In the genomic region with DNA sequence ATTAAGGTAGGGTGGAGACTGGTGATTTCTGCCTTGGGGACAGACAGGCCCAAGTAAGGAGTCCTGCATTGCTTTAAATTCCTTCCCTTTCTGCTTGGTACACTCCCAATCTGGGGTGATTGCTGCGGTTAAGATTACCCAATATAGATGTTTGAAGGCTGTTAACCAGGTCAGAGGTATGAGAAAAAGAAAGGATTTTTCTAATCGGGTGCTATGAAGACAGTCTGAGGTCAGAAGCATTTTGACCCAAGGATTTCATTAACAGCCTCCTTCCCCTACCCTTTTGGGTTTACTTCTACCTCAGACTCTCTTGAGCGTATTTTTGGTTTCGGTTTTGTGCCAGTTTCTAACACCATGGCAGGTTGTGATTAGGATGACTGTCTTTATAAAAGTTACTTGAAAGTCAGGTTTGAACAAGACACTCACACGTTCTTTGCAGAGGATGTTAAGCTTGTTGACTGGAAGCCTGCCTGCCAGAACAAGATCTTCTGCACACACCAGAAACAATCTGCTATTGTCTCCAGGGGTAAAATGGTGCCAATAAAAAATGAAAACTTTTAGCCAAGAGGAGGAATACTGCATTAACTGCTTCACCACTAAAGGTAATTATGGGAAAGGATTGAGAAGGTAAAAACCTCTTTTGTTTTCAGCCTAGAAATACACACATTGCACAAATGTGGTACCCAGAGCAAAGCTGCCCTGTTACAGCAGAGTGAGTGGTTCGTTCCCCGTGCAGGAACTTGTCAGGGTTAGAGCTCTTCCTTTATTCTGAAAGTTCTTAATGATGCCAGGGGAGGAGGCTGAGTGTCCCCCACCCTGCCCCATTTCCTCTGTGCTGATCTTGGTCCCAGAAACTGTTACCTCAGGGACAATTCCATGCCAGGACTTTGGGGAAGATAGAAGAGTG, we compare ENCODE assay signal across 13 cellular contexts.
DNase-seq lines count a peak whose midpoint lies in the region; ATAC-seq and TF ChIP-seq lines count a peak whose summit lies in the region.
"Had no signal": no experiment of that assay in that cellular context is flagged by ENCODE, and none has a peak within 500 bp of the region (broad histone marks: within the 10 kb centered on the region; RNA-seq: fewer than 3 reads in every experiment).

No MANE protein-coding gene starts in this region.

- peak; percentile 10 for ATAC-seq in Right ventricle myocardium superior (ENCODE audit: poor library complexity)
- ATAC-seq in heart left ventricle: no peak
- peak; percentile 70 for ATAC-seq in upper lobe of right lung
- no peak for ATAC-seq in GM21423 (IDR thresholded peaks at IDR 0.05; ENCODE audit: unreplicated experiment)
- ATAC-seq: psoas muscle had no signal

- no peak for TF ChIP-seq POLR2A in heart left ventricle (IDR thresholded peaks at IDR 0.05)

- CTCF ChIA-PET in OCI-LY7 (lab: Charles Lee; ENCODE audit: unreplicated experiment): no interaction called here

- no peaks in the 10 kb centered on the region for H3K9me2 ChIP-seq in OCI-LY7 (ENCODE audit: insufficient read depth, low read length)

- POLR2A ChIA-PET in OCI-LY7 (lab: Charles Lee): interaction anchor here (0.6 kb wide), 1 partner anchor 111 kb away, joined by 4 read pairs; no protein-coding TSS in a partner anchor

- H3K9me3 ChIP-seq in heart left ventricle: peaks cover 0 to 12% (median 2%) of the 10 kb centered on the region in 12 donors
- no peaks in the 10 kb centered on the region for H3K9me3 ChIP-seq in OCI-LY7 (ENCODE audit: low read length)
- H3K9me3 ChIP-seq in upper lobe of right lung: peaks cover 5% of the 10 kb centered on the region
- H3K9me3 ChIP-seq: psoas muscle had no signal

- H3K4me1 ChIP-seq in heart left ventricle (peaks cover 0 to 3% (median 0%) of the 10 kb centered on the region in 12 donors), OCI-LY7 (ENCODE audit: insufficient read depth, low read length, poor library complexity, severe bottlenecking) (no peaks in the 10 kb centered on the region), upper lobe of right lung (no peaks in the 10 kb centered on the region)
- H3K4me1 ChIP-seq: psoas muscle had no signal

- no peak overlapping the region for H3K4me3 ChIP-seq in heart left ventricle
- H3K4me3 ChIP-seq in OCI-LY7 (ENCODE audit: low read depth, low read length, poor library complexity, severe bottlenecking): no peak overlapping the region
- peak overlapping the region; percentile 26 for H3K4me3 ChIP-seq in fibroblast of the aortic adventitia (ENCODE audit: low read depth, low read length)
- H3K4me3 ChIP-seq in upper lobe of right lung: no peak overlapping the region
- H3K4me3 ChIP-seq: lung, psoas muscle had no signal

- 0 out of 2 replicates have a peak overlapping the region, but pooled peaks have one; percentile 3 for H3K4me2 ChIP-seq in OCI-LY7 (ENCODE audit: low read length)

- no peak overlapping the region for H2AFZ ChIP-seq in OCI-LY7 (ENCODE audit: low read length)

- BruUV-seq in OCI-LY7 (replicated peaks; lab: Mats Ljungman, UMichigan): no TSS peak

- TF ChIP-seq CTCF in heart left ventricle (IDR thresholded peaks at IDR 0.05): no peak
- no peak for TF ChIP-seq CTCF in OCI-LY7 (conservative IDR thresholded peaks at IDR 0.05; ENCODE audit: low read length)
- TF ChIP-seq CTCF in fibroblast of the aortic adventitia (IDR thresholded peaks at IDR 0.05; ENCODE audit: insufficient read depth, low read length): no peak
- TF ChIP-seq CTCF in upper lobe of right lung (IDR thresholded peaks at IDR 0.05): no peak

- 72 to 77% (median 74%) methylated on average over 7 of the region's 7 CpGs for WGBS in heart left ventricle, 4 donors

- no peaks in the 10 kb centered on the region for H3K79me2 ChIP-seq in OCI-LY7 (ENCODE audit: insufficient read depth, low read depth, low read length)

- H3K27me3 ChIP-seq in heart left ventricle (no peaks in the 10 kb centered on the region), upper lobe of right lung (no peaks in the 10 kb centered on the region)

- H3K27ac ChIP-seq in heart left ventricle: no peak overlapping the region
- H3K27ac ChIP-seq in OCI-LY7 (ENCODE audit: low read depth, low read length, poor library complexity, severe bottlenecking): no peak overlapping the region
- no peak overlapping the region for H3K27ac ChIP-seq in upper lobe of right lung
- H3K27ac ChIP-seq: psoas muscle had no signal

- intact Hi-C loops in Right ventricle myocardium superior (cut with DNase I) (no loop called here), heart left ventricle (cut with DNase I) (no loop called here), OCI-LY7 (cut with micrococcal nuclease; ENCODE audit: unreplicated experiment) (no loop called here), upper lobe of right lung (cut with DNase I) (no loop called here)

- DNase-seq in Right ventricle myocardium superior (no peak), heart left ventricle (no peak), OCI-LY7 (ENCODE audit: low spot score) (no peak), fibroblast of the aortic adventitia (ENCODE audit: low read depth) (peak; percentile 54), upper lobe of right lung (no peak), SIG-M5 (lab: John Stamatoyannopoulos, UW) (no peak)
- DNase-seq in activated CD4-positive, alpha-beta T cell treated with anti-CD3 and anti-CD28 coated beads for 48 hours: no peak
- DNase-seq: dermis blood vessel endothelial cell, head of caudate nucleus, NCI-H1092, psoas muscle had no signal

- H3K36me3 ChIP-seq in heart left ventricle: no peaks in the 10 kb centered on the region
- no peaks in the 10 kb centered on the region for H3K36me3 ChIP-seq in OCI-LY7 (ENCODE audit: insufficient read depth, low read length)
- H3K36me3 ChIP-seq in upper lobe of right lung: no peaks in the 10 kb centered on the region

- H4K20me1 ChIP-seq in OCI-LY7 (ENCODE audit: insufficient read depth, low read length): no peaks in the 10 kb centered on the region

Comparison
In these comparisons a context has a peak if more than half of its experiments do, and no peak if none do; other contexts are left out.
1. ATAC-seq: peak in Right ventricle myocardium superior (single experiment) and upper lobe of right lung (single experiment); none in heart left ventricle (0 of 4) and GM21423 (single experiment).